Comparison of ENCODE assay signal across 1 cellular context in the genomic region with DNA sequence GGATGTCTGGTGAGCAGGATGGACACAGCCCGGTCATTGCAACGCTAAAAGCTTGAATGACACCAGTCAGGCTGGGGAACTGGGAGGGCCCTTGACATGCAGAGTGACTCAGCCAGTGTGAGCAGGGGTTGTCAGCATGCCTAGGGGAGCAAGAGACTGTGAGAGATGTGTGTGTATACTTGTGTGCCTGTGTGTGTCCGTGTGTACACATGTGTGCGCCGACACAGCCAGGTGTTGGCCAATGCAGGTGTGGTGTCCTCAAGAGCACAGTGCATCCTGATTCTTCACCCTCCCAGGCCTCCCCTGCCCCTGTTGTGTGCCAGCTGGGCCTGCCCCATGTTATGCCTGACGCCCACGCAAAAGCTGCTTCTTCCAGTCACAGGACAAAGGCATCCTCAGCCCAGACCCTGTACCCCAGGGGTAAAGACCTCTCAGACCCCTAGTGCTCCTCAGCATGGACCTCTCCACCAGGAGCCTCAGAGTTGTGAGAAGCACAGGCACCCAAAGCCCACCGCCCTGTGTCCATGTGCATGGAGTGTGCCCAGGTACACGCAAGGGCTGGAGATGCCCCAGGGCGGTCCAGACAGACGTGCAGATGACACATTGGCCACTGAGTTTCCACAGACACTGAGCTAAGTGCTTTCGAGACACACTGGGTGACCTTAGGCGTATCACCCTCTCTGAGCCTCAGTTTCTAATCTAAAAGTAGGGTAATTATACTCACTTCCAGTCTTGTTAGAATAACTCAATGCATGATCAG.
A peak's percentile ranks its signal among the peaks of the same experiment; 100 is the strongest.
TF ChIP-seq lines count a peak whose summit lies in the region.

No MANE protein-coding gene starts in this region.

TF ChIP-seq in HepG2, 621 proteins besides CTCF, POLR2A, EP300 and RAD21 (continued from another document and continues in another):
- TF ChIP-seq NFE2 (CRISPR knock-in tag; IDR thresholded peaks at IDR 0.05) (peak; percentile 34; the same call in 1 of the 2 replicates), RXRA (CRISPR knock-in tag; IDR thresholded peaks at IDR 0.05) (peak; percentile 43), PHB2 (IDR thresholded peaks at IDR 0.05; ENCODE audit: partially characterized antibody) (no peak), ZNF761 (CRISPR knock-in tag; conservative IDR thresholded peaks at IDR 0.05) (no peak), ZNF678 (CRISPR knock-in tag; IDR thresholded peaks at IDR 0.05) (no peak), CENPT (CRISPR knock-in tag; IDR thresholded peaks at IDR 0.05; ENCODE audit: low read depth) (no peak), HDAC2 (CRISPR knock-in tag; IDR thresholded peaks at IDR 0.05) (no peak), SP140L (CRISPR knock-in tag; IDR thresholded peaks at IDR 0.05; ENCODE audit: borderline replicate concordance) (no peak), KLF13 (CRISPR knock-in tag; IDR thresholded peaks at IDR 0.05) (no peak), SIX4 (CRISPR knock-in tag; IDR thresholded peaks at IDR 0.05) (no peak), ZBTB20 (CRISPR knock-in tag; IDR thresholded peaks at IDR 0.05; ENCODE audit: borderline replicate concordance, low read depth) (no peak), PCBP1 (IDR thresholded peaks at IDR 0.05; ENCODE audit: borderline replicate concordance, low read depth, low read length) (0 out of 2 replicates have a peak, but pooled peaks have one; percentile 44), TARDBP (CRISPR knock-in tag; IDR thresholded peaks at IDR 0.05) (no peak), ZNF296 (CRISPR knock-in tag; conservative IDR thresholded peaks at IDR 0.05) (no peak), ONECUT2 (CRISPR knock-in tag; IDR thresholded peaks at IDR 0.05) (no peak), ELF1 (CRISPR knock-in tag; IDR thresholded peaks at IDR 0.05) (no peak), ZNF333 (CRISPR knock-in tag; IDR thresholded peaks at IDR 0.05; ENCODE audit: borderline replicate concordance) (no peak), FOXC1 (CRISPR knock-in tag; IDR thresholded peaks at IDR 0.05; ENCODE audit: borderline replicate concordance) (no peak), ZKSCAN1 (IDR thresholded peaks at IDR 0.05; ENCODE audit: low read length) (no peak), PHF8 (CRISPR knock-in tag; IDR thresholded peaks at IDR 0.05) (no peak), ZNF605 (CRISPR knock-in tag; IDR thresholded peaks at IDR 0.05) (no peak), ZNF670 (CRISPR knock-in tag; IDR thresholded peaks at IDR 0.05; ENCODE audit: borderline replicate concordance) (no peak), NFE2L2 (IDR thresholded peaks at IDR 0.05; ENCODE audit: low read length) (no peak), ZNF615 (CRISPR knock-in tag; IDR thresholded peaks at IDR 0.05; ENCODE audit: borderline replicate concordance) (no peak), XRCC5 (optimal IDR thresholded peaks at IDR 0.05; ENCODE audit: low read length) (no peak), NKX3-1 (CRISPR knock-in tag; IDR thresholded peaks at IDR 0.05) (no peak), ZNF234 (CRISPR knock-in tag; conservative IDR thresholded peaks at IDR 0.05) (no peak), HMGA1 (CRISPR knock-in tag; conservative IDR thresholded peaks at IDR 0.05) (no peak), MIXL1 (CRISPR knock-in tag; IDR thresholded peaks at IDR 0.05) (no peak), KAT7 (CRISPR knock-in tag; IDR thresholded peaks at IDR 0.05; ENCODE audit: borderline replicate concordance) (no peak)
- TF ChIP-seq, protein P1, sequence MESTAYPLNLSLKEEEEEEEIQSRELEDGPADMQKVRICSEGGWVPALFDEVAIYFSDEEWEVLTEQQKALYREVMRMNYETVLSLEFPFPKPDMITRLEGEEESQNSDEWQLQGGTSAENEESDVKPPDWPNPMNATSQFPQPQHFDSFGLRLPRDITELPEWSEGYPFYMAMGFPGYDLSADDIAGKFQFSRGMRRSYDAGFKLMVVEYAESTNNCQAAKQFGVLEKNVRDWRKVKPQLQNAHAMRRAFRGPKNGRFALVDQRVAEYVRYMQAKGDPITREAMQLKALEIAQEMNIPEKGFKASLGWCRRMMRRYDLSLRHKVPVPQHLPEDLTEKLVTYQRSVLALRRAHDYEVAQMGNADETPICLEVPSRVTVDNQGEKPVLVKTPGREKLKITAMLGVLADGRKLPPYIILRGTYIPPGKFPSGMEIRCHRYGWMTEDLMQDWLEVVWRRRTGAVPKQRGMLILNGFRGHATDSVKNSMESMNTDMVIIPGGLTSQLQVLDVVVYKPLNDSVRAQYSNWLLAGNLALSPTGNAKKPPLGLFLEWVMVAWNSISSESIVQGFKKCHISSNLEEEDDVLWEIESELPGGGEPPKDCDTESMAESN (CRISPR knock-in tag; conservative IDR thresholded peaks at IDR 0.05) = no peak
- TF ChIP-seq, protein P2, sequence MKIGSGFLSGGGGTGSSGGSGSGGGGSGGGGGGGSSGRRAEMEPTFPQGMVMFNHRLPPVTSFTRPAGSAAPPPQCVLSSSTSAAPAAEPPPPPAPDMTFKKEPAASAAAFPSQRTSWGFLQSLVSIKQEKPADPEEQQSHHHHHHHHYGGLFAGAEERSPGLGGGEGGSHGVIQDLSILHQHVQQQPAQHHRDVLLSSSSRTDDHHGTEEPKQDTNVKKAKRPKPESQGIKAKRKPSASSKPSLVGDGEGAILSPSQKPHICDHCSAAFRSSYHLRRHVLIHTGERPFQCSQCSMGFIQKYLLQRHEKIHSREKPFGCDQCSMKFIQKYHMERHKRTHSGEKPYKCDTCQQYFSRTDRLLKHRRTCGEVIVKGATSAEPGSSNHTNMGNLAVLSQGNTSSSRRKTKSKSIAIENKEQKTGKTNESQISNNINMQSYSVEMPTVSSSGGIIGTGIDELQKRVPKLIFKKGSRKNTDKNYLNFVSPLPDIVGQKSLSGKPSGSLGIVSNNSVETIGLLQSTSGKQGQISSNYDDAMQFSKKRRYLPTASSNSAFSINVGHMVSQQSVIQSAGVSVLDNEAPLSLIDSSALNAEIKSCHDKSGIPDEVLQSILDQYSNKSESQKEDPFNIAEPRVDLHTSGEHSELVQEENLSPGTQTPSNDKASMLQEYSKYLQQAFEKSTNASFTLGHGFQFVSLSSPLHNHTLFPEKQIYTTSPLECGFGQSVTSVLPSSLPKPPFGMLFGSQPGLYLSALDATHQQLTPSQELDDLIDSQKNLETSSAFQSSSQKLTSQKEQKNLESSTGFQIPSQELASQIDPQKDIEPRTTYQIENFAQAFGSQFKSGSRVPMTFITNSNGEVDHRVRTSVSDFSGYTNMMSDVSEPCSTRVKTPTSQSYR (CRISPR knock-in tag; IDR thresholded peaks at IDR 0.05; ENCODE audit: borderline replicate concordance) = no peak
- TF ChIP-seq, protein P3, sequence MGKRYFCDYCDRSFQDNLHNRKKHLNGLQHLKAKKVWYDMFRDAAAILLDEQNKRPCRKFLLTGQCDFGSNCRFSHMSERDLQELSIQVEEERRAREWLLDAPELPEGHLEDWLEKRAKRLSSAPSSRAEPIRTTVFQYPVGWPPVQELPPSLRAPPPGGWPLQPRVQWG (CRISPR knock-in tag; IDR thresholded peaks at IDR 0.05; ENCODE audit: borderline replicate concordance, low read depth) = no peak
- TF ChIP-seq, protein P4, sequence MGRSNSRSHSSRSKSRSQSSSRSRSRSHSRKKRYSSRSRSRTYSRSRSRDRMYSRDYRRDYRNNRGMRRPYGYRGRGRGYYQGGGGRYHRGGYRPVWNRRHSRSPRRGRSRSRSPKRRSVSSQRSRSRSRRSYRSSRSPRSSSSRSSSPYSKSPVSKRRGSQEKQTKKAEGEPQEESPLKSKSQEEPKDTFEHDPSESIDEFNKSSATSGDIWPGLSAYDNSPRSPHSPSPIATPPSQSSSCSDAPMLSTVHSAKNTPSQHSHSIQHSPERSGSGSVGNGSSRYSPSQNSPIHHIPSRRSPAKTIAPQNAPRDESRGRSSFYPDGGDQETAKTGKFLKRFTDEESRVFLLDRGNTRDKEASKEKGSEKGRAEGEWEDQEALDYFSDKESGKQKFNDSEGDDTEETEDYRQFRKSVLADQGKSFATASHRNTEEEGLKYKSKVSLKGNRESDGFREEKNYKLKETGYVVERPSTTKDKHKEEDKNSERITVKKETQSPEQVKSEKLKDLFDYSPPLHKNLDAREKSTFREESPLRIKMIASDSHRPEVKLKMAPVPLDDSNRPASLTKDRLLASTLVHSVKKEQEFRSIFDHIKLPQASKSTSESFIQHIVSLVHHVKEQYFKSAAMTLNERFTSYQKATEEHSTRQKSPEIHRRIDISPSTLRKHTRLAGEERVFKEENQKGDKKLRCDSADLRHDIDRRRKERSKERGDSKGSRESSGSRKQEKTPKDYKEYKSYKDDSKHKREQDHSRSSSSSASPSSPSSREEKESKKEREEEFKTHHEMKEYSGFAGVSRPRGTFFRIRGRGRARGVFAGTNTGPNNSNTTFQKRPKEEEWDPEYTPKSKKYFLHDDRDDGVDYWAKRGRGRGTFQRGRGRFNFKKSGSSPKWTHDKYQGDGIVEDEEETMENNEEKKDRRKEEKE (IDR thresholded peaks at IDR 0.05) = no peak
- TF ChIP-seq, protein P5, sequence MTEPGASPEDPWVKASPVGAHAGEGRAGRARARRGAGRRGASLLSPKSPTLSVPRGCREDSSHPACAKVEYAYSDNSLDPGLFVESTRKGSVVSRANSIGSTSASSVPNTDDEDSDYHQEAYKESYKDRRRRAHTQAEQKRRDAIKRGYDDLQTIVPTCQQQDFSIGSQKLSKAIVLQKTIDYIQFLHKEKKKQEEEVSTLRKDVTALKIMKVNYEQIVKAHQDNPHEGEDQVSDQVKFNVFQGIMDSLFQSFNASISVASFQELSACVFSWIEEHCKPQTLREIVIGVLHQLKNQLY (CRISPR knock-in tag; IDR thresholded peaks at IDR 0.05) = no peak
- TF ChIP-seq, protein P6, sequence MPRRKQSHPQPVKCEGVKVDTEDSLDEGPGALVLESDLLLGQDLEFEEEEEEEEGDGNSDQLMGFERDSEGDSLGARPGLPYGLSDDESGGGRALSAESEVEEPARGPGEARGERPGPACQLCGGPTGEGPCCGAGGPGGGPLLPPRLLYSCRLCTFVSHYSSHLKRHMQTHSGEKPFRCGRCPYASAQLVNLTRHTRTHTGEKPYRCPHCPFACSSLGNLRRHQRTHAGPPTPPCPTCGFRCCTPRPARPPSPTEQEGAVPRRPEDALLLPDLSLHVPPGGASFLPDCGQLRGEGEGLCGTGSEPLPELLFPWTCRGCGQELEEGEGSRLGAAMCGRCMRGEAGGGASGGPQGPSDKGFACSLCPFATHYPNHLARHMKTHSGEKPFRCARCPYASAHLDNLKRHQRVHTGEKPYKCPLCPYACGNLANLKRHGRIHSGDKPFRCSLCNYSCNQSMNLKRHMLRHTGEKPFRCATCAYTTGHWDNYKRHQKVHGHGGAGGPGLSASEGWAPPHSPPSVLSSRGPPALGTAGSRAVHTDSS (CRISPR knock-in tag; conservative IDR thresholded peaks at IDR 0.05) = no peak
- TF ChIP-seq, protein P7, sequence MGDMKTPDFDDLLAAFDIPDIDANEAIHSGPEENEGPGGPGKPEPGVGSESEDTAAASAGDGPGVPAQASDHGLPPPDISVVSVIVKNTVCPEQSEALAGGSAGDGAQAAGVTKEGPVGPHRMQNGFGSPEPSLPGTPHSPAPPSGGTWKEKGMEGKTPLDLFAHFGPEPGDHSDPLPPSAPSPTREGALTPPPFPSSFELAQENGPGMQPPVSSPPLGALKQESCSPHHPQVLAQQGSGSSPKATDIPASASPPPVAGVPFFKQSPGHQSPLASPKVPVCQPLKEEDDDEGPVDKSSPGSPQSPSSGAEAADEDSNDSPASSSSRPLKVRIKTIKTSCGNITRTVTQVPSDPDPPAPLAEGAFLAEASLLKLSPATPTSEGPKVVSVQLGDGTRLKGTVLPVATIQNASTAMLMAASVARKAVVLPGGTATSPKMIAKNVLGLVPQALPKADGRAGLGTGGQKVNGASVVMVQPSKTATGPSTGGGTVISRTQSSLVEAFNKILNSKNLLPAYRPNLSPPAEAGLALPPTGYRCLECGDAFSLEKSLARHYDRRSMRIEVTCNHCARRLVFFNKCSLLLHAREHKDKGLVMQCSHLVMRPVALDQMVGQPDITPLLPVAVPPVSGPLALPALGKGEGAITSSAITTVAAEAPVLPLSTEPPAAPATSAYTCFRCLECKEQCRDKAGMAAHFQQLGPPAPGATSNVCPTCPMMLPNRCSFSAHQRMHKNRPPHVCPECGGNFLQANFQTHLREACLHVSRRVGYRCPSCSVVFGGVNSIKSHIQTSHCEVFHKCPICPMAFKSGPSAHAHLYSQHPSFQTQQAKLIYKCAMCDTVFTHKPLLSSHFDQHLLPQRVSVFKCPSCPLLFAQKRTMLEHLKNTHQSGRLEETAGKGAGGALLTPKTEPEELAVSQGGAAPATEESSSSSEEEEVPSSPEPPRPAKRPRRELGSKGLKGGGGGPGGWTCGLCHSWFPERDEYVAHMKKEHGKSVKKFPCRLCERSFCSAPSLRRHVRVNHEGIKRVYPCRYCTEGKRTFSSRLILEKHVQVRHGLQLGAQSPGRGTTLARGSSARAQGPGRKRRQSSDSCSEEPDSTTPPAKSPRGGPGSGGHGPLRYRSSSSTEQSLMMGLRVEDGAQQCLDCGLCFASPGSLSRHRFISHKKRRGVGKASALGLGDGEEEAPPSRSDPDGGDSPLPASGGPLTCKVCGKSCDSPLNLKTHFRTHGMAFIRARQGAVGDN (CRISPR knock-in tag; IDR thresholded peaks at IDR 0.05) = peak; percentile 51; the same call in 1 of the 2 replicates
- TF ChIP-seq, protein P8, sequence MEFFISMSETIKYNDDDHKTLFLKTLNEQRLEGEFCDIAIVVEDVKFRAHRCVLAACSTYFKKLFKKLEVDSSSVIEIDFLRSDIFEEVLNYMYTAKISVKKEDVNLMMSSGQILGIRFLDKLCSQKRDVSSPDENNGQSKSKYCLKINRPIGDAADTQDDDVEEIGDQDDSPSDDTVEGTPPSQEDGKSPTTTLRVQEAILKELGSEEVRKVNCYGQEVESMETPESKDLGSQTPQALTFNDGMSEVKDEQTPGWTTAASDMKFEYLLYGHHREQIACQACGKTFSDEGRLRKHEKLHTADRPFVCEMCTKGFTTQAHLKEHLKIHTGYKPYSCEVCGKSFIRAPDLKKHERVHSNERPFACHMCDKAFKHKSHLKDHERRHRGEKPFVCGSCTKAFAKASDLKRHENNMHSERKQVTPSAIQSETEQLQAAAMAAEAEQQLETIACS (CRISPR knock-in tag; IDR thresholded peaks at IDR 0.05) = no peak
- TF ChIP-seq, protein P9, sequence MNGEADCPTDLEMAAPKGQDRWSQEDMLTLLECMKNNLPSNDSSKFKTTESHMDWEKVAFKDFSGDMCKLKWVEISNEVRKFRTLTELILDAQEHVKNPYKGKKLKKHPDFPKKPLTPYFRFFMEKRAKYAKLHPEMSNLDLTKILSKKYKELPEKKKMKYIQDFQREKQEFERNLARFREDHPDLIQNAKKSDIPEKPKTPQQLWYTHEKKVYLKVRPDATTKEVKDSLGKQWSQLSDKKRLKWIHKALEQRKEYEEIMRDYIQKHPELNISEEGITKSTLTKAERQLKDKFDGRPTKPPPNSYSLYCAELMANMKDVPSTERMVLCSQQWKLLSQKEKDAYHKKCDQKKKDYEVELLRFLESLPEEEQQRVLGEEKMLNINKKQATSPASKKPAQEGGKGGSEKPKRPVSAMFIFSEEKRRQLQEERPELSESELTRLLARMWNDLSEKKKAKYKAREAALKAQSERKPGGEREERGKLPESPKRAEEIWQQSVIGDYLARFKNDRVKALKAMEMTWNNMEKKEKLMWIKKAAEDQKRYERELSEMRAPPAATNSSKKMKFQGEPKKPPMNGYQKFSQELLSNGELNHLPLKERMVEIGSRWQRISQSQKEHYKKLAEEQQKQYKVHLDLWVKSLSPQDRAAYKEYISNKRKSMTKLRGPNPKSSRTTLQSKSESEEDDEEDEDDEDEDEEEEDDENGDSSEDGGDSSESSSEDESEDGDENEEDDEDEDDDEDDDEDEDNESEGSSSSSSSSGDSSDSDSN (CRISPR knock-in tag; IDR thresholded peaks at IDR 0.05) = no peak
- TF ChIP-seq, protein P10, sequence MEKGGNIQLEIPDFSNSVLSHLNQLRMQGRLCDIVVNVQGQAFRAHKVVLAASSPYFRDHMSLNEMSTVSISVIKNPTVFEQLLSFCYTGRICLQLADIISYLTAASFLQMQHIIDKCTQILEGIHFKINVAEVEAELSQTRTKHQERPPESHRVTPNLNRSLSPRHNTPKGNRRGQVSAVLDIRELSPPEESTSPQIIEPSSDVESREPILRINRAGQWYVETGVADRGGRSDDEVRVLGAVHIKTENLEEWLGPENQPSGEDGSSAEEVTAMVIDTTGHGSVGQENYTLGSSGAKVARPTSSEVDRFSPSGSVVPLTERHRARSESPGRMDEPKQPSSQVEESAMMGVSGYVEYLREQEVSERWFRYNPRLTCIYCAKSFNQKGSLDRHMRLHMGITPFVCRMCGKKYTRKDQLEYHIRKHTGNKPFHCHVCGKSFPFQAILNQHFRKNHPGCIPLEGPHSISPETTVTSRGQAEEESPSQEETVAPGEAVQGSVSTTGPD (CRISPR knock-in tag; IDR thresholded peaks at IDR 0.05) = no peak
